In the genomic region with DNA sequence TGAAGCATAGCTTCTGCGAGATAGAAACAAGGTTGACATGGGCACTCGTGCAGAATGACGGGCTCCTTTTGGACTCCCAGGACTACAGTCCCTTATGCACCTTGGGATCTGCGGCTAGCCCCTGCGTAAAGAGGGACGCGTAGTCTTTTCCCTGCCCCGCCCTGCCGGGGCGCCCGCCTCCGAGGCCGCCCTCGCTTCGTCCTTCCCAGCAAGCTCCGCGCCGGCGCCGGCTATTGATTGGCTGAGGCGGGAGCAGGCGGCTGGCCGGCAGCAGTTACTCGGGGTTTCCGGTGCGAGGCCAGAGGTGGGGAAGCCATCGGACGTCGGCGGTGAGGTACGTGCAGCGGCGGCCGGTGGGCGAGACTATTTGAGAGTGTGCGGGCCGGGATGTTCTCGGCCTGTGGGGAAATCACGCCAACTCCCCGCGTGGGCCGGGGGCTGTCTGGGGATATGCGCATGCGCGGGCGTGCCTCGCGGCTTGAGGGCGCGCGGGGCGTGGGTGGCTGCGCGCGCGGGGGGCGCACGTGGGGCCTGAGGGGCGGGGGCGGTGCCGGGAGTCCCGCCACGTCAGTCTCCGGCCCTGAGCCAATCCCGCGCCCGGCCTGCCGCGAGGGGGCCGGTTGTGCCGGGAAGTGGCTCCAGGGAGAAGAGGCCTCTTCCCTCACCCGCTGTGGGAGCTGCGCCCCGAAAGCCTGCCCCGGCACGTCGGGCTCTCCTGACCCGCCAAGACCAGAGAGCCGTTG, we compare ENCODE assay signal across 8 cellular contexts. TPM values are rescaled to one million over a fixed set of nuclear protein-coding genes. Genes with fewer than 3 reads are reported as not detected.
DNase-seq lines count a peak whose midpoint lies in the region; FAIRE-seq and TF ChIP-seq lines count a peak whose summit lies in the region.

A gene (plus strand): TSS at position 233 of the 743 bp plus-strand sequence. CDS start 671 bp downstream, outside the sequence.

- TF ChIP-seq CTCF in neural crest cell (conservative IDR thresholded peaks at IDR 0.05): no peak

- TF ChIP-seq POLR2A in H54 (IDR thresholded peaks at IDR 0.05; ENCODE audit: low read depth, low read length) (peak; percentile 53), Raji (IDR thresholded peaks at IDR 0.05; ENCODE audit: insufficient read depth, low read depth, low read length) (peak; percentile 89)

- peaks cover 36% of the 10 kb centered on the region for H3K4me1 Mint-ChIP-seq in neural crest cell

- peak within 1 kb of the TSS; percentile 78 to 81 for H3K4me3 ChIP-seq in stomach smooth muscle (ENCODE audit: low read length in 2 of 2)

- no peaks in the 10 kb centered on the region for H3K27me3 ChIP-seq in stomach smooth muscle (ENCODE audit: control insufficient read depth in 1 of 2, insufficient read depth in 2 of 2, low read length in 2 of 2)

- no peaks in the 10 kb centered on the region for H3K9me3 ChIP-seq in stomach smooth muscle (ENCODE audit: control insufficient read depth in 2 of 2, low read length in 2 of 2)

- H3K36me3 Mint-ChIP-seq in neural crest cell (ENCODE audit: low read depth): peaks cover 21% of the 10 kb centered on the region

- peaks cover 29% of the 10 kb centered on the region for H3K4me1 ChIP-seq in stomach smooth muscle (ENCODE audit: control insufficient read depth, insufficient read depth, low read length)

- H3K27ac Mint-ChIP-seq in neural crest cell (ENCODE audit: unreplicated experiment): peak within 1 kb of the TSS; percentile 99

- H3K4me3 Mint-ChIP-seq in neural crest cell: peak within 1 kb of the TSS; percentile 98

- H3K36me3 ChIP-seq in stomach smooth muscle (ENCODE audit: control insufficient read depth in 2 of 2, insufficient read depth in 2 of 2, low read length in 2 of 2): peaks cover 13% of the 10 kb centered on the region in 2 donors

- peak within 1 kb of the TSS; percentile 90 for H3K27ac ChIP-seq in stomach smooth muscle (ENCODE audit: low read length)

- FAIRE-seq in H54 (lab: Jason Lieb, UNC): no peak

- peak within 1 kb of the TSS; percentile 68 to 89 for H3K9ac ChIP-seq in stomach smooth muscle (ENCODE audit: low read length in 2 of 2)

- no peaks in the 10 kb centered on the region for H3K27me3 Mint-ChIP-seq in neural crest cell (ENCODE audit: low read depth)

- H3K9me3 Mint-ChIP-seq in neural crest cell: no peaks in the 10 kb centered on the region

- DNase-seq in ELF-1 (ENCODE audit: low read depth, low spot score): peak; percentile 95
- DNase-seq in H54 (ENCODE audit: insufficient read length, low spot score): peak; percentile 93
- DNase-seq in M059J (ENCODE audit: low read depth): peak; percentile 90
- DNase-seq in activated effector memory CD4-positive, alpha-beta T cell treated with anti-CD3 and anti-CD28 coated beads, Interleukin-2, amount 50 U/mL, for 16 hours: peak; percentile 96
- DNase-seq in fibroblast of the conjunctiva (ENCODE audit: low read depth): peak; percentile 85
- peak; percentile 87 for DNase-seq in neural crest cell (ENCODE audit: low read depth, low spot score)

RNA-seq across cellular contexts. Expression of the gene that starts here (rescaled TPM):
- 62.5 and 102 TPM in 2 replicates for total RNA-seq in M059J (2014; rRNA removed; shearing (Covaris generic))
- 70.3 and 70.7 TPM in 2 replicates for total RNA-seq in neural crest cell

Comparison
In these comparisons a context has a peak if more than half of its experiments do, and no peak if none do; other contexts are left out.
1. Peak in every context shown above with its lines: DNase-seq, H3K4me3 ChIP-seq and H3K27ac ChIP-seq.